In genomic region chr5:141369994-141370848, GRCh38 we compare ENCODE assay signal across 8 cellular contexts. TPM values are rescaled to one million over a fixed set of nuclear protein-coding genes. Genes with fewer than 3 reads are reported as not detected.
DNase-seq lines count a peak whose midpoint lies in the region; ATAC-seq and TF ChIP-seq lines count a peak whose summit lies in the region.

Gene PCDHGB3, plus strand, starts transcription at chr5:141370242. Its CDS starts 153 bp downstream, at chr5:141370395.

- H3K27me3 ChIP-seq in subcutaneous abdominal adipose tissue (ENCODE audit: control insufficient read depth in 5 of 5, insufficient read depth in 4 of 5, low read length in 5 of 5): peaks cover 0 to 19% (median 16%) of the 10 kb centered on the region in 5 donors
- H3K27me3 ChIP-seq in HAP-1 (ENCODE audit: low read depth): no peaks in the 10 kb centered on the region; the same call in 1 of the 2 replicates

- ATAC-seq in GM18519 (IDR thresholded peaks at IDR 0.05; ENCODE audit: low FRiP score, unreplicated experiment) (peak; percentile 96), HG03139 (IDR thresholded peaks at IDR 0.05; ENCODE audit: unreplicated experiment) (peak; percentile 86), Right ventricle myocardium superior (ENCODE audit: poor library complexity) (peak; percentile 89)

- H3K4me1 ChIP-seq in subcutaneous abdominal adipose tissue (ENCODE audit: control insufficient read depth in 5 of 5, insufficient read depth in 5 of 5, low read length in 5 of 5) (peaks cover 0 to 5% (median 0%) of the 10 kb centered on the region in 5 donors), HAP-1 (no peaks in the 10 kb centered on the region)

- no peak within 1 kb of the TSS for H3K27ac ChIP-seq in 22Rv1
- H3K27ac ChIP-seq in subcutaneous abdominal adipose tissue (ENCODE audit: low read depth, low read length): no peak within 1 kb of the TSS

- in situ Hi-C loops in HAP-1 (cut with MboI; ENCODE audit: low sequenced_read_pairs): no loop called here

- peak; percentile 45 for TF ChIP-seq CTCF in 22Rv1 (IDR thresholded peaks at IDR 0.05)

- H3K9me3 ChIP-seq in subcutaneous abdominal adipose tissue (ENCODE audit: control insufficient read depth in 5 of 5, low read length in 5 of 5) (peaks cover 52 to 77% (median 70%) of the 10 kb centered on the region in 5 donors), HAP-1 (no peaks in the 10 kb centered on the region)

- peak; percentile 13 to 36 for DNase-seq in activated CD4-positive, alpha-beta T cell treated with anti-CD3 and anti-CD28 coated beads, Interleukin-2, amount 50 U/mL, for 48 hours
- peak; percentile 75 for DNase-seq in Right ventricle myocardium superior
- DNase-seq in OCI-M1 (lab: John Stamatoyannopoulos, UW): no peak
- DNase-seq in HAP-1 (ENCODE audit: low spot score in 2 of 2): no peak

- intact Hi-C loops in Right ventricle myocardium superior (cut with DNase I): no loop called here

- H3K4me3 ChIP-seq in subcutaneous abdominal adipose tissue (ENCODE audit: low read depth in 1 of 5, low read length in 5 of 5) (peak within 1 kb of the TSS; percentile 41 to 74 (median 54)), HAP-1 (no peak within 1 kb of the TSS)

- no peaks in the 10 kb centered on the region for H3K36me3 ChIP-seq in subcutaneous abdominal adipose tissue (ENCODE audit: control insufficient read depth in 5 of 5, insufficient read depth in 5 of 5, low read length in 5 of 5)
- no peaks in the 10 kb centered on the region for H3K36me3 ChIP-seq in HAP-1 (replicated peaks)

- H3K9ac ChIP-seq in subcutaneous abdominal adipose tissue (ENCODE audit: low read length in 5 of 5): no peak within 1 kb of the TSS

RNA-seq across cellular contexts. Expression of gene PCDHGB3, which starts in this region (rescaled TPM):
- total RNA-seq in Right ventricle myocardium superior: 7.6 TPM

Comparison
In these comparisons a context has a peak if more than half of its experiments do, and no peak if none do; other contexts are left out.
1. DNase-seq: peak in activated CD4-positive, alpha-beta T cell treated with anti-CD3 and anti-CD28 coated beads, Interleukin-2, amount 50 U/mL, for 48 hours (2 of 2) and Right ventricle myocardium superior (single experiment); none in OCI-M1 (single experiment) and HAP-1 (0 of 2).
2. Peak in every context shown above with its lines, with median percentiles within 50 percentile points of each other: ATAC-seq.